ENCODE assay signal across 22 cellular contexts in the genomic region with DNA sequence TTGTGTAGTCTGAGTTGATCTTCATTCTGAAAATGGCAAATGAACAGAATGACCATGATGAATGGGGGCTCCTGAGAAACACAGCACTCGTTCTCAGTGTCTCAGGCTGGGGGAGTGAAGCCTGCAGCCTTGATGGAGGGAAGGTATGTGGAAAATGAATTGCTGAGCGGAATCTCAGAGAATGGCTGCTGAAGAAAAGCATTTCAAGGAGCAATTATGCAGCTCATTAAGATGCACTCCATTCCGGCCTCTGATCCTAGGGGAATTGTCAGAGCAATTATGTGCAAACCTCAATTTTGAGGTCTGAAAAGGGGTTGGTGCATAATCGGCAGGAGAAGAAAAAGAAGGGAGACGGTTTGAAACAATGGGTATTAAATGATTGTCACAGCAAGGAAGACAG.
DNase-seq lines count a peak whose midpoint lies in the region; ATAC-seq and TF ChIP-seq lines count a peak whose summit lies in the region.
"Had no signal": no experiment of that assay in that cellular context is flagged by ENCODE, and none has a peak within 500 bp of the region (broad histone marks: within the 10 kb centered on the region; RNA-seq: fewer than 3 reads in every experiment).

No MANE protein-coding gene starts in this region.

- no peak overlapping the region for H3K9ac ChIP-seq in neuronal stem cell (ENCODE audit: low read depth, low read length, poor library complexity)

- intact Hi-C loops in CD8-positive, alpha-beta T cell (cut with DNase I, micrococcal nuclease): no loop called here

- no peak overlapping the region for H3K4me3 ChIP-seq in CD8-positive, alpha-beta T cell (ENCODE audit: low read depth, low read length)
- H3K4me3 ChIP-seq in neuronal stem cell (ENCODE audit: low read length in 2 of 2): no peak overlapping the region
- H3K4me3 ChIP-seq: lung, tibial artery had no signal

- H3K9me3 ChIP-seq in CD8-positive, alpha-beta T cell (ENCODE audit: low read length): no peaks in the 10 kb centered on the region
- H3K9me3 ChIP-seq in neuronal stem cell (replicated peaks in 1 of 2; ENCODE audit: control insufficient read depth in 2 of 2, insufficient read depth in 1 of 2, low read depth in 1 of 2, low read length in 2 of 2): no peaks in the 10 kb centered on the region
- H3K9me3 ChIP-seq: Caco-2, tibial artery had no signal

- H3K79me1 ChIP-seq in neuronal stem cell (ENCODE audit: low read depth, low read length): no peaks in the 10 kb centered on the region

- peak overlapping the region; percentile 11 for H3K27ac Mint-ChIP-seq in CD8-positive, alpha-beta T cell
- H3K27ac Mint-ChIP-seq: activated CD4-positive, alpha-beta T cell treated with anti-CD3 and anti-CD28 coated beads, Interleukin-2, amount 10 ng/mL, durations not matched to agents 7 days and 5 days; stimulated activated naive CD8-positive, alpha-beta T cell treated with anti-CD3 and anti-CD28 coated beads, Interleukin-15, Interleukin-2, amounts not matched to agents 100 ng/mL and 50 ng/mL, for 24 hours had no signal

- no peak overlapping the region for H3K27ac ChIP-seq in CD8-positive, alpha-beta T cell (ENCODE audit: low read depth, low read length)
- H3K27ac ChIP-seq in neuronal stem cell (replicated peaks; ENCODE audit: low read length): peak overlapping the region; percentile 33
- H3K27ac ChIP-seq: brain microvascular endothelial cell, tibial artery had no signal

- no peak overlapping the region for H2BK15ac ChIP-seq in neuronal stem cell (ENCODE audit: low read length)

- no peak overlapping the region for H3K4me2 ChIP-seq in neuronal stem cell (ENCODE audit: insufficient read depth, low read length, poor library complexity, severe bottlenecking)

- H3K18ac ChIP-seq in neuronal stem cell (ENCODE audit: low read length): no peak overlapping the region

- H3K36me3 ChIP-seq in CD8-positive, alpha-beta T cell (ENCODE audit: insufficient read depth, low read length): no peaks in the 10 kb centered on the region
- no peaks in the 10 kb centered on the region for H3K36me3 ChIP-seq in neuronal stem cell (replicated peaks in 1 of 2; ENCODE audit: control insufficient read depth in 2 of 2, insufficient read depth in 2 of 2, low read length in 2 of 2)
- H3K36me3 ChIP-seq: brain microvascular endothelial cell, tibial artery had no signal

- H3K4ac ChIP-seq in neuronal stem cell (ENCODE audit: low read length): no peak overlapping the region

- H2AK5ac ChIP-seq in neuronal stem cell (ENCODE audit: low read depth, low read length): no peak overlapping the region

- peaks cover 13% of the 10 kb centered on the region for H3K36me3 Mint-ChIP-seq in CD8-positive, alpha-beta T cell

- H2BK120ac ChIP-seq in neuronal stem cell (ENCODE audit: low read depth, low read length): no peak overlapping the region

- H3K4me1 Mint-ChIP-seq in CD8-positive, alpha-beta T cell (ENCODE audit: low read depth): peaks cover 38% of the 10 kb centered on the region

- H2BK5ac ChIP-seq in neuronal stem cell (ENCODE audit: low read length): no peak overlapping the region

- no peaks in the 10 kb centered on the region for H3K27me3 Mint-ChIP-seq in CD8-positive, alpha-beta T cell (ENCODE audit: low read depth)
- H3K27me3 Mint-ChIP-seq: activated CD4-positive, alpha-beta T cell treated with anti-CD3 and anti-CD28 coated beads, Interleukin-2, amount 10 ng/mL, durations not matched to agents 7 days and 5 days; stimulated activated naive CD8-positive, alpha-beta T cell treated with anti-CD3 and anti-CD28 coated beads, Interleukin-15, Interleukin-2, amounts not matched to agents 100 ng/mL and 50 ng/mL, for 24 hours had no signal

- H3K4me1 ChIP-seq in CD8-positive, alpha-beta T cell (ENCODE audit: insufficient read depth, low read length): no peaks in the 10 kb centered on the region
- H3K4me1 ChIP-seq in neuronal stem cell (ENCODE audit: control insufficient read depth in 2 of 2, insufficient read depth in 1 of 2, low read depth in 1 of 2, low read length in 2 of 2): peaks cover 13 to 15% of the 10 kb centered on the region in 2 donors
- H3K4me1 ChIP-seq: Caco-2 had no signal

- DNase-seq in CD8-positive, alpha-beta T cell: no peak
- DNase-seq in NCI-H187 treated with DMSO at 0.1 percent for 48 hours (lab: John Stamatoyannopoulos, UW) (peak; percentile 48), astrocyte of the hippocampus (ENCODE audit: low read depth, low spot score) (peak; percentile 60), neuronal stem cell (ENCODE audit: low spot score) (peak; percentile 37), GM19238 (ENCODE audit: insufficient read length, low spot score) (no peak), OCI-M2 (lab: John Stamatoyannopoulos, UW; ENCODE audit: unreplicated experiment) (no peak)
- DNase-seq: activated CD4-positive, alpha-beta T cell treated with anti-CD3 and anti-CD28 coated beads, Interleukin-2, amount 10 ng/mL, durations not matched to agents 7 days and 5 days; activated effector memory CD4-positive, alpha-beta T cell treated with anti-CD3 and anti-CD28 coated beads, Interleukin-2, amount 50 U/mL, for 16 hours; brain microvascular endothelial cell; Caco-2; effector memory CD4-positive, alpha-beta T cell; EL; GOT3; NCI-H1092; NCI-H2171 treated with DMSO at 0.1 percent for 48 hours; OCI-M1; Right ventricle myocardium superior; stimulated activated CD4-positive, alpha-beta T cell treated with anti-CD3 and anti-CD28 coated beads, Interleukin-2, amount 100 ng/mL, for 48 hours; tibial artery had no signal

- no peak overlapping the region for H3K4me3 Mint-ChIP-seq in CD8-positive, alpha-beta T cell
- H3K4me3 Mint-ChIP-seq: activated CD4-positive, alpha-beta T cell treated with anti-CD3 and anti-CD28 coated beads, Interleukin-2, amount 10 ng/mL, durations not matched to agents 7 days and 5 days; stimulated activated naive CD8-positive, alpha-beta T cell treated with anti-CD3 and anti-CD28 coated beads, Interleukin-15, Interleukin-2, amounts not matched to agents 100 ng/mL and 50 ng/mL, for 24 hours had no signal

- H4K8ac ChIP-seq in neuronal stem cell (ENCODE audit: low read depth, low read length): no peak overlapping the region

- POLR2A ChIA-PET in CD8-positive, alpha-beta T cell (lab: Charles Lee): no interaction called here

- no peak overlapping the region for H2BK12ac ChIP-seq in neuronal stem cell (ENCODE audit: low read length)

- H4K91ac ChIP-seq in neuronal stem cell (ENCODE audit: low read depth, low read length, poor library complexity): no peak overlapping the region

- no peak for ATAC-seq in CD8-positive, alpha-beta T cell
- no peak for ATAC-seq in HG02678 (IDR thresholded peaks at IDR 0.05; ENCODE audit: unreplicated experiment)

- no CpG with 5 or more reads among the region's 5 CpGs for WGBS in neuronal stem cell (ENCODE audit: extremely low coverage in 2 of 2, insufficient read length in 2 of 2, insufficient replicate concordance in 1 of 2), 2 donors

- no peaks in the 10 kb centered on the region for H3K27me3 ChIP-seq in CD8-positive, alpha-beta T cell (ENCODE audit: insufficient read depth, low read length)
- H3K27me3 ChIP-seq in neuronal stem cell (ENCODE audit: control insufficient read depth in 3 of 3, insufficient read depth in 3 of 3, low read depth in 1 of 3, low read length in 3 of 3): no peaks in the 10 kb centered on the region
- H3K27me3 ChIP-seq: brain microvascular endothelial cell, tibial artery had no signal

- no peak for TF ChIP-seq CTCF in CD8-positive, alpha-beta T cell (IDR thresholded peaks at IDR 0.05)

- no peak overlapping the region for H3K14ac ChIP-seq in neuronal stem cell (ENCODE audit: low read length)

- no peak overlapping the region for H3K23ac ChIP-seq in neuronal stem cell (ENCODE audit: low read depth, low read length, poor library complexity)

- H3K9me3 Mint-ChIP-seq in CD8-positive, alpha-beta T cell: no peaks in the 10 kb centered on the region
- H3K9me3 Mint-ChIP-seq: stimulated activated naive CD8-positive, alpha-beta T cell treated with anti-CD3 and anti-CD28 coated beads, Interleukin-15, Interleukin-2, amounts not matched to agents 100 ng/mL and 50 ng/mL, for 24 hours had no signal

- CTCF ChIA-PET in CD8-positive, alpha-beta T cell (lab: Charles Lee): no interaction called here

- peak overlapping the region; percentile 69 for H2AFZ ChIP-seq in neuronal stem cell (ENCODE audit: low read length)

Comparison
In these comparisons a context has a peak if more than half of its experiments do, and no peak if none do; other contexts are left out.
1. DNase-seq: peak in NCI-H187 treated with DMSO at 0.1 percent for 48 hours (single experiment), astrocyte of the hippocampus (single experiment) and neuronal stem cell (single experiment); none in CD8-positive, alpha-beta T cell (0 of 7), GM19238 (single experiment) and OCI-M2 (single experiment).